8 cellular contexts compared by ENCODE assay signal in genomic region chr20:4108495-4109306, GRCh38. TPM values are rescaled to one million over a fixed set of nuclear protein-coding genes. Genes with fewer than 3 reads are reported as not detected.
DNase-seq lines count a peak whose midpoint lies in the region; ATAC-seq and TF ChIP-seq lines count a peak whose summit lies in the region.

No MANE protein-coding gene starts in this region.

- no peaks in the 10 kb centered on the region for H3K9me3 ChIP-seq in PC-9 (ENCODE audit: insufficient read depth, low read depth)

- H3K4me3 Mint-ChIP-seq in natural killer cell treated with Interleukin-12 subunit alpha and Interleukin-12 subunit beta and Interleukin-15 and Interleukin-18, amount 100 ng/mL, for 72 hours = no peak overlapping the region
- H3K4me3 Mint-ChIP-seq in stimulated activated naive CD8-positive, alpha-beta T cell treated with anti-CD3 and anti-CD28 coated beads, Interleukin-15, amount 100 ng/mL, for 72 hours = peak overlapping the region; percentile 47 to 56

- H3K36me3 ChIP-seq in PC-9 (ENCODE audit: low read depth) = no peaks in the 10 kb centered on the region

- ATAC-seq in natural killer cell treated with Interleukin-12 subunit alpha and Interleukin-12 subunit beta and Interleukin-15 and Interleukin-18, amount 100 ng/mL, for 72 hours = peak; percentile 77 to 85
- peak; percentile 88 for ATAC-seq in stimulated activated naive CD8-positive, alpha-beta T cell treated with anti-CD3 and anti-CD28 coated beads, Interleukin-15, amount 100 ng/mL, for 72 hours

- H3K36me3 Mint-ChIP-seq in natural killer cell treated with Interleukin-12 subunit alpha and Interleukin-12 subunit beta and Interleukin-15 and Interleukin-18, amount 100 ng/mL, for 72 hours = no peaks in the 10 kb centered on the region

- no peaks in the 10 kb centered on the region for H3K9me2 ChIP-seq in PC-9 (ENCODE audit: insufficient read depth)

- no peaks in the 10 kb centered on the region for H4K20me1 ChIP-seq in PC-9 (ENCODE audit: insufficient read depth)

- peak overlapping the region; percentile 65 for H3K27ac ChIP-seq in PC-9

- peaks cover 7 to 14% of the 10 kb centered on the region in 2 donors for H3K27me3 Mint-ChIP-seq in natural killer cell treated with Interleukin-12 subunit alpha and Interleukin-12 subunit beta and Interleukin-15 and Interleukin-18, amount 100 ng/mL, for 72 hours
- peaks cover 8% of the 10 kb centered on the region for H3K27me3 Mint-ChIP-seq in stimulated activated naive CD8-positive, alpha-beta T cell treated with anti-CD3 and anti-CD28 coated beads, Interleukin-15, amount 100 ng/mL, for 72 hours

- H2AFZ ChIP-seq in PC-9 = peak overlapping the region; percentile 66

- H3K9me3 Mint-ChIP-seq in natural killer cell treated with Interleukin-12 subunit alpha and Interleukin-12 subunit beta and Interleukin-15 and Interleukin-18, amount 100 ng/mL, for 72 hours = no peaks in the 10 kb centered on the region
- H3K9me3 Mint-ChIP-seq in stimulated activated naive CD8-positive, alpha-beta T cell treated with anti-CD3 and anti-CD28 coated beads, Interleukin-15, amount 100 ng/mL, for 72 hours = no peaks in the 10 kb centered on the region

- TSS peak; percentile 78 for BruUV-seq in PC-9 (replicated peaks; lab: Mats Ljungman, UMichigan)

- H3K4me1 Mint-ChIP-seq in natural killer cell treated with Interleukin-12 subunit alpha and Interleukin-12 subunit beta and Interleukin-15 and Interleukin-18, amount 100 ng/mL, for 72 hours (ENCODE audit: low read depth in 2 of 2) = peaks cover 7 to 8% of the 10 kb centered on the region in 2 donors
- peaks cover 23% of the 10 kb centered on the region for H3K4me1 Mint-ChIP-seq in stimulated activated naive CD8-positive, alpha-beta T cell treated with anti-CD3 and anti-CD28 coated beads, Interleukin-15, amount 100 ng/mL, for 72 hours

- DNase-seq in A172 (ENCODE audit: low spot score) (peak; percentile 82), GM13977 (ENCODE audit: low spot score) (peak; percentile 83), KBM-7 (peak; percentile 82), PC-9 (peak; percentile 68 to 72), activated T-cell treated with anti-CD3 and anti-CD28 coated beads for 48 hours (ENCODE audit: low read depth) (peak; percentile 50), fibroblast of gingiva (ENCODE audit: low read depth) (peak; percentile 79)
- peak; percentile 78 for DNase-seq in natural killer cell treated with Interleukin-12 subunit alpha and Interleukin-12 subunit beta and Interleukin-15 and Interleukin-18, amount 100 ng/mL, for 72 hours (ENCODE audit: low spot score)
- DNase-seq in stimulated activated naive CD8-positive, alpha-beta T cell treated with anti-CD3 and anti-CD28 coated beads, Interleukin-15, amount 100 ng/mL, for 72 hours = peak; percentile 72 to 84

- CTCF ChIA-PET in PC-9 (lab: Charles Lee) = no interaction called here

- peaks cover 40% of the 10 kb centered on the region for H3K4me1 ChIP-seq in PC-9 (replicated peaks; ENCODE audit: insufficient read depth)

- no peaks in the 10 kb centered on the region for H3K79me2 ChIP-seq in PC-9 (ENCODE audit: low read depth)

- intact Hi-C loops in PC-9 (cut with micrococcal nuclease; ENCODE audit: unreplicated experiment) = loop anchor here (1.0 to 10.0 kb wide), 4 partner anchors 94 to 612 kb away; partner anchors contain the start of genes CENPB, PRND and SPEF1

- H3F3A ChIP-seq in PC-9 (ENCODE audit: insufficient read depth, low read depth) = peaks cover 6% of the 10 kb centered on the region; the same call in 1 of the 2 replicates

- H3K4me2 ChIP-seq in PC-9 = peak overlapping the region; percentile 76

- H3K4me3 ChIP-seq in PC-9 = no peak overlapping the region; the same call in 1 of the 2 replicates

- in situ Hi-C loops in GM13977 (cut with MboI; ENCODE audit: low pct_unique_long_range_greater_than_20kb, low sequenced_read_pairs, unreplicated experiment) = loop anchor here (25.0 kb wide), 1 partner anchor 479 kb away; no protein-coding TSS in a partner anchor
- in situ Hi-C loops in KBM-7 (cut with MboI; ENCODE audit: low pct_unique_long_range_greater_than_20kb, low sequenced_read_pairs) = no loop called here

- no peaks in the 10 kb centered on the region for H3K27me3 ChIP-seq in PC-9 (ENCODE audit: insufficient read depth, low read depth)

- peak overlapping the region in 1 of 2 donors; percentile 73 for H3K27ac Mint-ChIP-seq in natural killer cell treated with Interleukin-12 subunit alpha and Interleukin-12 subunit beta and Interleukin-15 and Interleukin-18, amount 100 ng/mL, for 72 hours
- H3K27ac Mint-ChIP-seq in stimulated activated naive CD8-positive, alpha-beta T cell treated with anti-CD3 and anti-CD28 coated beads, Interleukin-15, amount 100 ng/mL, for 72 hours = peak overlapping the region; percentile 96 to 98

- POLR2A ChIA-PET in PC-9 (lab: Charles Lee; ENCODE audit: unreplicated experiment) = no interaction called here

- TF ChIP-seq CTCF in GM13977 (IDR thresholded peaks at IDR 0.05; ENCODE audit: extremely low read depth, insufficient read depth, missing control alignments) = peak; percentile 95
- TF ChIP-seq CTCF in PC-9 (conservative IDR thresholded peaks at IDR 0.05) = peak; percentile 97

RNA-seq across cellular contexts. Expression of gene SMOX, which starts 39.9 kb away (rescaled TPM):
- total RNA-seq in A172 (2014; rRNA removed; shearing (Covaris generic)) = 10.2 and 13.8 TPM in 2 replicates
- 32.3 and 34.5 TPM in 2 replicates for total RNA-seq in PC-9 (2021)
- 1 to 10 TPM; 1.3 to 1.5 TPM for total RNA-seq in natural killer cell treated with Interleukin-12 subunit alpha and Interleukin-12 subunit beta and Interleukin-15 and Interleukin-18, amount 100 ng/mL, for 72 hours
